In genomic region chr16:14375132-14375491, GRCh38 we compare ENCODE assay signal across 16 cellular contexts.
"Had no signal": no experiment of that assay in that cellular context is flagged by ENCODE, and none has a peak within 500 bp of the region (broad histone marks: within the 10 kb centered on the region; RNA-seq: fewer than 3 reads in every experiment).

No MANE protein-coding gene starts in this region.

- ATAC-seq: effector memory CD8-positive, alpha-beta T cell; gastroesophageal sphincter; left lobe of liver; mucosa of descending colon; naive thymus-derived CD8-positive, alpha-beta T cell; stimulated activated memory B cell treated with anti-CD40 and anti-IgM and Interleukin-4, amounts not matched to agents 10 μg/mL and 1 μg/mL and 100 μg/mL, for 72 hours had no signal

- H3K27ac ChIP-seq: ascending aorta, colonic mucosa, gastroesophageal sphincter, tibial artery, uterus had no signal

- DNase-seq: activated CD4-positive, alpha-beta T cell treated with anti-CD3 and anti-CD28 coated beads, Interleukin-2, amount 10 ng/mL, durations not matched to agents 7 days and 5 days; activated CD8-positive, alpha-beta memory T cell treated with anti-CD3 and anti-CD28 coated beads for 24 hours; activated naive CD4-positive, alpha-beta T cell treated with Interleukin-2 at 50 U/mL for 16 hours; colonic mucosa; effector memory CD8-positive, alpha-beta T cell; islet precursor cell; mucosa of descending colon; naive thymus-derived CD8-positive, alpha-beta T cell; stimulated activated CD4-positive, alpha-beta T cell treated with anti-CD3 and anti-CD28 coated beads, Interleukin-2, amount 100 ng/mL, for 48 hours; tibial artery; uterus had no signal

- H3K27me3 ChIP-seq: ascending aorta, cardiac muscle cell, colonic mucosa, gastroesophageal sphincter, uterus had no signal

- H3K9me3 Mint-ChIP-seq: activated CD4-positive, alpha-beta T cell treated with anti-CD3 and anti-CD28 coated beads, Interleukin-2, amount 10 ng/mL, durations not matched to agents 7 days and 5 days; effector memory CD8-positive, alpha-beta T cell; naive thymus-derived CD8-positive, alpha-beta T cell; stimulated activated memory B cell treated with anti-CD40 and anti-IgM and Interleukin-4, amounts not matched to agents 10 μg/mL and 1 μg/mL and 100 μg/mL, for 72 hours had no signal

- H3K36me3 ChIP-seq: ascending aorta, cardiac muscle cell, colonic mucosa, gastroesophageal sphincter, tibial artery, uterus had no signal

- H3K4me3 ChIP-seq: ascending aorta, cardiac muscle cell, colonic mucosa, gastroesophageal sphincter, mucosa of descending colon, tibial artery, uterus had no signal

- H3K9me3 ChIP-seq: ascending aorta, colonic mucosa, gastroesophageal sphincter, mucosa of descending colon, tibial artery, uterus had no signal

- H3K4me1 ChIP-seq: ascending aorta, colonic mucosa, gastroesophageal sphincter, uterus had no signal

- H3K27me3 Mint-ChIP-seq: activated CD4-positive, alpha-beta T cell treated with anti-CD3 and anti-CD28 coated beads, Interleukin-2, amount 10 ng/mL, durations not matched to agents 7 days and 5 days; naive thymus-derived CD8-positive, alpha-beta T cell; stimulated activated memory B cell treated with anti-CD40 and anti-IgM and Interleukin-4, amounts not matched to agents 10 μg/mL and 1 μg/mL and 100 μg/mL, for 72 hours had no signal

- H3K36me3 Mint-ChIP-seq: naive thymus-derived CD8-positive, alpha-beta T cell; stimulated activated memory B cell treated with anti-CD40 and anti-IgM and Interleukin-4, amounts not matched to agents 10 μg/mL and 1 μg/mL and 100 μg/mL, for 72 hours had no signal

- H3K27ac Mint-ChIP-seq: activated CD4-positive, alpha-beta T cell treated with anti-CD3 and anti-CD28 coated beads, Interleukin-2, amount 10 ng/mL, durations not matched to agents 7 days and 5 days; effector memory CD8-positive, alpha-beta T cell; naive thymus-derived CD8-positive, alpha-beta T cell; stimulated activated memory B cell treated with anti-CD40 and anti-IgM and Interleukin-4, amounts not matched to agents 10 μg/mL and 1 μg/mL and 100 μg/mL, for 72 hours had no signal

- H3K4me3 Mint-ChIP-seq: activated CD4-positive, alpha-beta T cell treated with anti-CD3 and anti-CD28 coated beads, Interleukin-2, amount 10 ng/mL, durations not matched to agents 7 days and 5 days; effector memory CD8-positive, alpha-beta T cell; naive thymus-derived CD8-positive, alpha-beta T cell; stimulated activated memory B cell treated with anti-CD40 and anti-IgM and Interleukin-4, amounts not matched to agents 10 μg/mL and 1 μg/mL and 100 μg/mL, for 72 hours had no signal
